13 cellular contexts compared by ENCODE assay signal in the genomic region with DNA sequence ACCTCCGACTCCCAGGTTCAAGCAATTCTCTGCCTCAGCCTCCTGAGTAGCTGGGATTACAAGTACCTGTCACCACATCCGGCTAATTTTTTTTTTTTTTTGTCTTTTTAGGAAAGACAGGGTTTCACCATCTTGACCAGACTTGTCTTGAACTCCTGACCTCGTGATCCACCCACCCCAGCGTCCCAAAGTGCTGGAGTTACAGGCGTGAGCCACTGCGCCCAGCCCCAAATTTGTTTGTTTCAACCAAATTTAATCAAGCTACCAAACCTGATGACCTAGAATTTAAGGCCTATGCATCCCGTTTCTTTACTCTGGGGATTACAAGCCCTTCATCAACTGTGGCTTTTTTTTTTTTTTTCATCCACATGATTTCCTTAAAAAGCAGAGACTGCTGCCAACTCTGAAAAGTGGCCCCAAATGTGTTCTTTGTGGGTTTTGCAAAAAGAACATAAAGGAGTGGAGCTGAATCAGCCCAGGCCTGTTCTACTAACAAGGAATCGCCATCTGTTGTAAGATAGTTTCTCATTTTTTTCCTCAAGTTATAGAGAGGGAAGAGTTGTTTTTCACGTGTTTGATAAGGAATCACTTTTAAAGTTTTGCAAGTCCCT. TPM values are rescaled to one million over a fixed set of nuclear protein-coding genes. Genes with fewer than 3 reads are reported as not detected.
DNase-seq lines count a peak whose midpoint lies in the region; ATAC-seq and TF ChIP-seq lines count a peak whose summit lies in the region.
"Had no signal": no experiment of that assay in that cellular context is flagged by ENCODE, and none has a peak within 500 bp of the region (broad histone marks: within the 10 kb centered on the region; RNA-seq: fewer than 3 reads in every experiment).

No MANE protein-coding gene starts in this region.

- H3K9me3 ChIP-seq in adipocyte (ENCODE audit: control insufficient read depth, low read length) (no peaks in the 10 kb centered on the region), osteoblast (ENCODE audit: low read depth, low read length) (no peaks in the 10 kb centered on the region)

- H3K4me1 ChIP-seq in adipocyte (ENCODE audit: control insufficient read depth, insufficient read depth, low read length): peaks cover 28% of the 10 kb centered on the region
- peaks cover 14% of the 10 kb centered on the region for H3K4me1 ChIP-seq in osteoblast (ENCODE audit: insufficient read depth, low read length)

- CTCF ChIA-PET in T-cell (lab: Charles Lee): no interaction called here

- POLR2A ChIA-PET in T-cell (lab: Charles Lee): interaction anchor here in 1 of 2 donors (0.6 kb wide), 1 partner anchor 313 kb away, joined by 3 read pairs; no protein-coding TSS in a partner anchor

- peaks cover 0 to 4% (median 0%) of the 10 kb centered on the region in 3 donors for H3K9me3 Mint-ChIP-seq in T-cell

- no peak for ATAC-seq in GM18873 (IDR thresholded peaks at IDR 0.05; ENCODE audit: low FRiP score, unreplicated experiment)
- no peak for ATAC-seq in T-cell (replicated peaks in 1 of 4)

- H3K4me3 ChIP-seq in AG09309 (ENCODE audit: control insufficient read depth, low read depth, low read length) (no peak overlapping the region; the same call in 1 of the 2 replicates), adipocyte (ENCODE audit: low read length) (peak overlapping the region; percentile 79), osteoblast (ENCODE audit: insufficient read depth, low read length) (peak overlapping the region; percentile 47)

- H3K27ac ChIP-seq in osteoblast (ENCODE audit: low read depth, low read length): peak overlapping the region; percentile 92

- peak overlapping the region; percentile 75 for H3K4me2 ChIP-seq in osteoblast (ENCODE audit: insufficient read depth, low read length)

- no peak overlapping the region for H3K4me3 Mint-ChIP-seq in T-cell

- peak overlapping the region; percentile 80 for H3K9ac ChIP-seq in adipocyte (ENCODE audit: low read length)

- no peak overlapping the region for H3K27ac Mint-ChIP-seq in T-cell

- no peaks in the 10 kb centered on the region for H3K27me3 Mint-ChIP-seq in T-cell

- H3K4me1 Mint-ChIP-seq in T-cell: no peaks in the 10 kb centered on the region

- TF ChIP-seq CTCF in AG09309 (IDR thresholded peaks at IDR 0.05; ENCODE audit: control insufficient read depth, insufficient read depth, low read depth, low read length, missing control alignments) (no peak), osteoblast (IDR thresholded peaks at IDR 0.05; ENCODE audit: extremely low read depth, low read depth, low read length) (no peak)

- no peaks in the 10 kb centered on the region for H3K79me2 ChIP-seq in osteoblast (ENCODE audit: insufficient read depth, low read length)

- no peaks in the 10 kb centered on the region for H3K27me3 ChIP-seq in adipocyte (replicated peaks; ENCODE audit: control insufficient read depth, insufficient read depth, low read length)
- no peaks in the 10 kb centered on the region for H3K27me3 ChIP-seq in osteoblast (ENCODE audit: insufficient read depth, low read length)

- no peaks in the 10 kb centered on the region for H4K20me1 ChIP-seq in osteoblast (ENCODE audit: insufficient read depth, low read length)

- DNase-seq in AG09309 (ENCODE audit: low read depth): peak; percentile 32
- DNase-seq in adipocyte (ENCODE audit: low read depth): peak; percentile 40
- DNase-seq in fibroblast of the conjunctiva (ENCODE audit: low read depth): peak; percentile 44
- DNase-seq in osteoblast (ENCODE audit: insufficient read length, low spot score, missing footprints): no peak
- DNase-seq in activated T-cell treated with anti-CD3 and anti-CD28 coated beads, Interleukin-2, amount 50 U/mL, for 48 hours: no peak
- no peak for DNase-seq in T-cell
- no peak for DNase-seq in stimulated activated CD4-positive, alpha-beta T cell treated with anti-CD3 and anti-CD28 coated beads, Interleukin-12 subunit alpha, Interleukin-12 subunit beta, amount 100 ng/mL, for 4 hours
- DNase-seq: ACHN, kidney glomerular epithelial cell, occipital lobe, substantia nigra had no signal

- H3K36me3 ChIP-seq in adipocyte (ENCODE audit: control insufficient read depth, insufficient read depth, low read length, severe bottlenecking): peaks cover 12% of the 10 kb centered on the region
- H3K36me3 ChIP-seq in osteoblast (ENCODE audit: insufficient read depth, low read length): no peaks in the 10 kb centered on the region

- peaks cover 66% of the 10 kb centered on the region for H3K36me3 Mint-ChIP-seq in T-cell

- peak overlapping the region; percentile 23 for H2AFZ ChIP-seq in osteoblast (ENCODE audit: low read length)

RNA-seq across cellular contexts. Expression of a gene that starts 58.4 kb away (rescaled TPM):
- total RNA-seq in osteoblast: 38.0 and 44.5 TPM in 2 replicates
- total RNA-seq in T-cell: under 1 TPM in 1 of 5 donors, not detected in 4; 0.12 TPM
- total RNA-seq: endothelial cell of umbilical vein had no signal

Comparison
In these comparisons a context has a peak if more than half of its experiments do, and no peak if none do; other contexts are left out.
1. DNase-seq: peak in AG09309 (single experiment), adipocyte (single experiment) and fibroblast of the conjunctiva (single experiment); none in osteoblast (single experiment), activated T-cell treated with anti-CD3 and anti-CD28 coated beads, Interleukin-2, amount 50 U/mL, for 48 hours (0 of 2), T-cell (0 of 34) and stimulated activated CD4-positive, alpha-beta T cell treated with anti-CD3 and anti-CD28 coated beads, Interleukin-12 subunit alpha, Interleukin-12 subunit beta, amount 100 ng/mL, for 4 hours (single experiment).
2. RNA of a gene that starts 58.4 kb away (total RNA-seq): 38.0 to 44.5 TPM in osteoblast; 0.12 TPM in T-cell; every median in the first group is over 10 times any median in the second.